1 cellular context compared by ENCODE assay signal in the genomic region with DNA sequence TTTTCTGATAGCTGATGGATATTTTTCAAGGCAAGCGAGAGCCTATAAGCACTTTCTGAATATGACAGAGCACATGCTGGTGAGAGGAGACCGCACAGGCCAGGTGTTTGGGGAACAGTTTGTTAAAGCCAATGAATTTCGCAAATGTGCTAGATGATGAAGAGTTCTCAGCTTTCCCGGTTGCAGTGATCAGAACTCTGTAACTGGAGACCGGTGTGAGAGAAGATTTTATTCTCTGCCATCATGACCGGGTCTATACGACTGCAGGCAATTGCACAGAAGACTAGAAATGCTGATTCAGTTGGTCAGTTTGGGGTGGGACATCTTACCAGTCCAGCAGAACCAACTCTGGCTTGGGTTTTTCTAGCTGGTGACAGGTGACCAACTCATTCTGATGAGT.
TF ChIP-seq lines count a peak whose summit lies in the region.

No MANE protein-coding gene starts in this region.

TF ChIP-seq in HepG2, 621 proteins besides CTCF, POLR2A, EP300 and RAD21:
- TF ChIP-seq RFX5 (IDR thresholded peaks at IDR 0.05; ENCODE audit: low read depth, low read length) (0 out of 2 replicates have a peak, but pooled peaks have one; percentile 45), FOXM1 (CRISPR knock-in tag; IDR thresholded peaks at IDR 0.05) (no peak)
TF ChIP-seq in HepG2: peak in this region for 1.
